17 cellular contexts compared by ENCODE assay signal in the genomic region with DNA sequence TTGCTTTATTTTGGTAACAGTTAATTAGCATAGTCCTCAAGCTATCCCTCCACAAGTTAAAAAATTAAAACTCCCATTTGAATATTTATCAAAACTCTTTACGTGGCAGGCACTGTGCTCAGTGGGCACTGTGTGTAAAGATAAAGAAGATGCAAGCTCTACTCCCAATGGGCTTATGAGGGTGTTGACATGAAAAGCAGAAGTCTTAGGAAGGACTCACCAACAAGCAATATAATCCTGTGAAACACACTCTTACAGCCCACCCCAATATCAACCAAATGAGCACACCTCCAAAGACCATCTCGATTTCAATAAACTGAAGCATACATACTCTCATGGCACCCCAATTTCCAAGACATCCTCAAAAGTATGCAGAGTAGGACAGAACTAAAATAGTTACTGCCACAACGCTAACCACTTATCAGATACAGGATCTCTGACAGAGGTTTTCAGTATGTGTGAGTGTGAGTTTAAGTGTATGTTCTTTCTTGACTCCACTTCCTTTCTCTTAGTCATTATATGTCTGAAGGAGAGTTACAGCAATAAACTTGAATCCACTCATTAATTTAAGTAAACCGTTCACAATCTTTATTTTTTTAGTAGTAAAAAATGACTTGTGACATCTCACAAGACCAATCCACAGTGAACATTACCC.
DNase-seq lines count a peak whose midpoint lies in the region; ATAC-seq, FAIRE-seq and TF ChIP-seq lines count a peak whose summit lies in the region.
"Had no signal": no experiment of that assay in that cellular context is flagged by ENCODE, and none has a peak within 500 bp of the region (broad histone marks: within the 10 kb centered on the region; RNA-seq: fewer than 3 reads in every experiment).

No MANE protein-coding gene starts in this region.

- no peak overlapping the region for H3K4me2 ChIP-seq in keratinocyte (ENCODE audit: control insufficient read depth, extremely low read depth, insufficient read depth, low read depth, low read length)

- no peaks in the 10 kb centered on the region for H4K20me1 ChIP-seq in keratinocyte (ENCODE audit: control insufficient read depth, extremely low read depth, insufficient read depth, low read length)

- H3K79me2 ChIP-seq in keratinocyte (ENCODE audit: control insufficient read depth, insufficient read depth, low read length), result no peaks in the 10 kb centered on the region

- H3K27me3 ChIP-seq in adipocyte (replicated peaks; ENCODE audit: control insufficient read depth, insufficient read depth, low read length) (no peaks in the 10 kb centered on the region), keratinocyte (ENCODE audit: control insufficient read depth, extremely low read depth, insufficient read depth, low read length) (no peaks in the 10 kb centered on the region)
- H3K27me3 ChIP-seq in effector memory CD4-positive, alpha-beta T cell (replicated peaks; ENCODE audit: control insufficient read depth, insufficient read depth, low read length, poor library complexity, severe bottlenecking), result no peaks in the 10 kb centered on the region
- H3K27me3 ChIP-seq: left lung, thyroid gland had no signal

- dilution Hi-C loops in keratinocyte (cut with MboI; ENCODE audit: extremely low pct_ligation_motif_present, low sequenced_read_pairs), result no loop called here

- H3K36me3 ChIP-seq in adipocyte (ENCODE audit: control insufficient read depth, insufficient read depth, low read length, severe bottlenecking), result no peaks in the 10 kb centered on the region
- H3K36me3 ChIP-seq in keratinocyte (ENCODE audit: control insufficient read depth in 2 of 2, extremely low read depth in 1 of 2, insufficient read depth in 2 of 2, low read length in 2 of 2), result no peaks in the 10 kb centered on the region
- no peaks in the 10 kb centered on the region for H3K36me3 ChIP-seq in effector memory CD4-positive, alpha-beta T cell (ENCODE audit: control insufficient read depth, insufficient read depth, low read length)
- H3K36me3 ChIP-seq: left lung, thyroid gland had no signal

- H3K9ac ChIP-seq in adipocyte (ENCODE audit: low read length) (no peak overlapping the region), keratinocyte (ENCODE audit: control insufficient read depth, extremely low read depth, insufficient read depth, low read length) (no peak overlapping the region)

- no peak overlapping the region for H2AFZ ChIP-seq in keratinocyte (ENCODE audit: control insufficient read depth, low read length)

- peak; percentile 34 for DNase-seq in GDM1 (lab: John Stamatoyannopoulos, UW)
- peak; percentile 15 for DNase-seq in adipocyte (ENCODE audit: low read depth)
- DNase-seq in keratinocyte (ENCODE audit: low read depth, low spot score), result no peak
- no peak for DNase-seq in GF-D8 (lab: John Stamatoyannopoulos, UW)
- DNase-seq in effector memory CD4-positive, alpha-beta T cell, result no peak
- DNase-seq in C1 segment of cervical spinal cord (lab: John Stamatoyannopoulos, UW), result no peak
- DNase-seq: activated B cell treated with CpG ODN at 0.5 μM for 24 hours, activated gamma-delta T cell, DMS79, left lung, NCI-H1930, NCI-H510A, T-cell, thyroid gland had no signal

- ATAC-seq in HG02852 (IDR thresholded peaks at IDR 0.05; ENCODE audit: unreplicated experiment) (peak; percentile 73), GM18511 (IDR thresholded peaks at IDR 0.05; ENCODE audit: unreplicated experiment) (no peak)
- ATAC-seq: left lung, T-cell had no signal

- peaks cover 16% of the 10 kb centered on the region for H3K4me1 ChIP-seq in adipocyte (ENCODE audit: control insufficient read depth, insufficient read depth, low read length)
- peaks cover 28% of the 10 kb centered on the region for H3K4me1 ChIP-seq in keratinocyte (ENCODE audit: control insufficient read depth, extremely low read depth, insufficient read depth, low read length)
- no peaks in the 10 kb centered on the region for H3K4me1 ChIP-seq in effector memory CD4-positive, alpha-beta T cell (ENCODE audit: control insufficient read depth, insufficient read depth, low read length, poor library complexity, severe bottlenecking)
- H3K4me1 ChIP-seq: thyroid gland had no signal

- H3K4me3 ChIP-seq in adipocyte (ENCODE audit: low read length) (no peak overlapping the region), keratinocyte (ENCODE audit: control insufficient read depth in 2 of 3, extremely low read depth in 1 of 3, insufficient read depth in 2 of 3, low read depth in 1 of 3, low read length in 3 of 3) (no peak overlapping the region)
- no peak overlapping the region for H3K4me3 ChIP-seq in effector memory CD4-positive, alpha-beta T cell (ENCODE audit: insufficient read depth, low read depth, low read length, poor library complexity, severe bottlenecking)
- H3K4me3 ChIP-seq: left lung, thyroid gland had no signal

- H3K9me3 ChIP-seq in adipocyte (ENCODE audit: control insufficient read depth, low read length) (peaks cover 18% of the 10 kb centered on the region), keratinocyte (ENCODE audit: control insufficient read depth, low read depth, low read length) (peaks cover 6% of the 10 kb centered on the region)
- no peaks in the 10 kb centered on the region for H3K9me3 ChIP-seq in effector memory CD4-positive, alpha-beta T cell (ENCODE audit: control insufficient read depth, low read length)
- H3K9me3 ChIP-seq: thyroid gland had no signal

- no peak for TF ChIP-seq CTCF in keratinocyte (optimal IDR thresholded peaks at IDR 0.05 in 1 of 3, IDR thresholded peaks at IDR 0.05 in 1 of 3, conservative IDR thresholded peaks at IDR 0.05 in 1 of 3; ENCODE audit: extremely low read depth in 1 of 3, insufficient read depth in 2 of 3, low read length in 3 of 3)

- H3K9me1 ChIP-seq in keratinocyte (ENCODE audit: control insufficient read depth, extremely low read depth, insufficient read depth, low read length), result no peaks in the 10 kb centered on the region

- peak; percentile 60 for FAIRE-seq in keratinocyte (lab: Jason Lieb, UNC)
- FAIRE-seq: GM12892 had no signal

- H3K27ac ChIP-seq in keratinocyte (ENCODE audit: control insufficient read depth, insufficient read depth, low read length), result no peak overlapping the region
- H3K27ac ChIP-seq in effector memory CD4-positive, alpha-beta T cell (ENCODE audit: insufficient read depth, low read length, poor library complexity, severe bottlenecking), result no peak overlapping the region
- H3K27ac ChIP-seq: left lung, thyroid gland had no signal

Comparison
In these comparisons a context has a peak if more than half of its experiments do, and no peak if none do; other contexts are left out.
1. DNase-seq: peak in GDM1 (single experiment) and adipocyte (single experiment); none in keratinocyte (single experiment), GF-D8 (single experiment), effector memory CD4-positive, alpha-beta T cell (0 of 3) and C1 segment of cervical spinal cord (0 of 14).